In the genomic region with DNA sequence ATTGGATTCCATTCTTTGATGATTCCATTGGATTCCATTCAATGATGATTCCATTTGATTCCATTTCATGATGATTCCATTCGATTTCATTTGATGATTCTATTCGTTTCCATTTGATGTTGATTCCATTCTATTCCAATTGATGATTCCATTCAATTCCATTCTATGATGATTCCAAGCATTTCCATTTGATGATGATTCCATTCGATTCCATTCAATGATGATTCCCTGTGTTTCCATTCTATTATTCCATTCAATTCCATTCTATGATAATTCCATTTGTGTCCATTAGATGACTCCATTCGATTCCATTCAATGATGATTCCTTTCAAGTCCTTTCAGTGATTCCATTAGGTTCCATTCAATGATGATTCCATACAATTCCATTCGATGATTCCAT, we compare ENCODE assay signal across 1 cellular context.
TF ChIP-seq lines count a peak whose summit lies in the region.

No MANE protein-coding gene starts in this region.

TF ChIP-seq in IMR-90, 13 proteins besides CTCF, POLR2A, EP300 and RAD21:
- no peak for TF ChIP-seq BHLHE40 (IDR thresholded peaks at IDR 0.05; ENCODE audit: low read depth, low read length)
- no peak for TF ChIP-seq FOS (IDR thresholded peaks at IDR 0.05; ENCODE audit: low read depth, low read length)
- TF ChIP-seq MAFK (IDR thresholded peaks at IDR 0.05; ENCODE audit: low read depth, low read length), result no peak
- TF ChIP-seq, protein P1, sequence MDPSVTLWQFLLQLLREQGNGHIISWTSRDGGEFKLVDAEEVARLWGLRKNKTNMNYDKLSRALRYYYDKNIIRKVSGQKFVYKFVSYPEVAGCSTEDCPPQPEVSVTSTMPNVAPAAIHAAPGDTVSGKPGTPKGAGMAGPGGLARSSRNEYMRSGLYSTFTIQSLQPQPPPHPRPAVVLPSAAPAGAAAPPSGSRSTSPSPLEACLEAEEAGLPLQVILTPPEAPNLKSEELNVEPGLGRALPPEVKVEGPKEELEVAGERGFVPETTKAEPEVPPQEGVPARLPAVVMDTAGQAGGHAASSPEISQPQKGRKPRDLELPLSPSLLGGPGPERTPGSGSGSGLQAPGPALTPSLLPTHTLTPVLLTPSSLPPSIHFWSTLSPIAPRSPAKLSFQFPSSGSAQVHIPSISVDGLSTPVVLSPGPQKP (IDR thresholded peaks at IDR 0.05; ENCODE audit: borderline replicate concordance, low read depth, low read length), result no peak
- no peak for TF ChIP-seq MXI1 (IDR thresholded peaks at IDR 0.05; ENCODE audit: borderline replicate concordance, low read depth, low read length)
- no peak for TF ChIP-seq USF2 (IDR thresholded peaks at IDR 0.05; ENCODE audit: low read depth, low read length)
- TF ChIP-seq RFX5 (IDR thresholded peaks at IDR 0.05; ENCODE audit: low read depth, low read length), result no peak
- no peak for TF ChIP-seq MAZ (IDR thresholded peaks at IDR 0.05; ENCODE audit: borderline replicate concordance, low read depth, low read length)
- TF ChIP-seq NFE2L2 (IDR thresholded peaks at IDR 0.05; ENCODE audit: low read depth, low read length), result no peak
- no peak for TF ChIP-seq CHD1 (IDR thresholded peaks at IDR 0.05; ENCODE audit: low read depth, low read length)
- TF ChIP-seq RCOR1 (IDR thresholded peaks at IDR 0.05; ENCODE audit: insufficient replicate concordance, low read length), result no peak
- TF ChIP-seq SMC3 (IDR thresholded peaks at IDR 0.05; ENCODE audit: low read depth, low read length), result no peak
- no peak for TF ChIP-seq CEBPB (IDR thresholded peaks at IDR 0.05; ENCODE audit: low read depth, low read length)
